ENCODE assay signal across 8 cellular contexts in the genomic region with DNA sequence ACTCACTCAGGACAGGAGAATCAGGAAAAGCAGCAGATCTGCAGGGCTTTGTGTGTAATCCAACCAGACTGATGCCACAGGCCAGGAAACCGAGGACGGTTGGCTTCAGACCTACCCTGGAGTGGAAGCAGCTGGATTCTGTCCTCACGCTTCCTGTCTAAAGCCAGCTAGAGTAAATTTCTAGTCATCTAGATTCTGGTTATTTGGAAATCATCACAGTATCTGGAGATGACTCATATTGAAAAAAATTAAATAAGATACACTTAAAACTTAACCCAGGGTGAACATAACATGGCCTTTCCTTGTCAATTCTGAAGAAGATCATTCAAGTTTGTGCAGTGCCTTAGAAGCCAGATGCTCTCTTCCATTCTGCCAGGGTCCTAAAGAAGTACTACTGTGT.
DNase-seq lines count a peak whose midpoint lies in the region; ATAC-seq, FAIRE-seq and TF ChIP-seq lines count a peak whose summit lies in the region.
"Not testable (repeated sequence)": the region's sequence is repeated elsewhere in the genome, so short reads cannot be mapped to it uniquely, and the experiment has no call there.

No MANE protein-coding gene starts in this region.

- H4K20me1 ChIP-seq in endothelial cell of umbilical vein (replicated peaks; ENCODE audit: control insufficient read depth, extremely low read depth, insufficient read depth, low read length): not testable (repeated sequence)

- not testable (repeated sequence) for H3K27me3 Mint-ChIP-seq in HFFc6 (ENCODE audit: insufficient read depth); T-helper 2 cell treated with Interferon-gamma antibody and Interleukin-4, amounts not matched to agents 5 μg/mL and 100 μg/mL, for 36 hours (ENCODE audit: low read depth); activated CD8-positive, alpha-beta memory T cell treated with anti-CD3 and anti-CD28 coated beads, Interleukin-2, amount 10 ng/mL, durations not matched to agents 7 days and 5 days

- TF ChIP-seq CTCF in AG04450 (IDR thresholded peaks at IDR 0.05; ENCODE audit: low read depth, low read length); HFFc6 (IDR thresholded peaks at IDR 0.05); endothelial cell of umbilical vein (IDR thresholded peaks at IDR 0.05; ENCODE audit: extremely low read depth in 1 of 2, insufficient read depth in 1 of 2, low read depth in 1 of 2, low read length in 2 of 2); left lung (IDR thresholded peaks at IDR 0.05): not testable (repeated sequence)

- H2AFZ ChIP-seq in endothelial cell of umbilical vein (ENCODE audit: low read depth, low read length): not testable (repeated sequence)

- FAIRE-seq in endothelial cell of umbilical vein (lab: Jason Lieb, UNC): peak; percentile 87

- not testable (repeated sequence) for H3K9me1 ChIP-seq in endothelial cell of umbilical vein (replicated peaks; ENCODE audit: control insufficient read depth, extremely low read depth, insufficient read depth, low read length)

- not testable (repeated sequence) for BruUV-seq in endothelial cell of umbilical vein (replicated peaks; lab: Mats Ljungman, UMichigan)

- CTCF ChIA-PET in AG04450 (lab: Charles Lee); activated CD8-positive, alpha-beta memory T cell treated with anti-CD3 and anti-CD28 coated beads, Interleukin-2, amount 10 ng/mL, durations not matched to agents 7 days and 5 days (lab: Charles Lee); endothelial cell of umbilical vein (lab: Charles Lee): not testable (repeated sequence)

- H3K27me3 ChIP-seq in AG04450 (ENCODE audit: control insufficient read depth, insufficient read depth, low read length); endothelial cell of umbilical vein (ENCODE audit: control insufficient read depth in 2 of 2, insufficient read depth in 2 of 2, low read length in 2 of 2); left lung: not testable (repeated sequence)

- peak overlapping the region; percentile 82 for H3K4me3 Mint-ChIP-seq in HFFc6
- peak overlapping the region; percentile 80 for H3K4me3 Mint-ChIP-seq in T-helper 2 cell treated with Interferon-gamma antibody and Interleukin-4, amounts not matched to agents 5 μg/mL and 100 μg/mL, for 36 hours
- peak overlapping the region; percentile 85 for H3K4me3 Mint-ChIP-seq in activated CD8-positive, alpha-beta memory T cell treated with anti-CD3 and anti-CD28 coated beads, Interleukin-2, amount 10 ng/mL, durations not matched to agents 7 days and 5 days

- H3K4me2 ChIP-seq in endothelial cell of umbilical vein (ENCODE audit: insufficient read depth, low read length): peak overlapping the region; percentile 36

- peak overlapping the region; percentile 36 for H3K4me3 ChIP-seq in AG04450 (ENCODE audit: low read depth, low read length)
- H3K4me3 ChIP-seq in endothelial cell of umbilical vein (replicated peaks in 1 of 3; ENCODE audit: insufficient read depth in 1 of 3, low read depth in 1 of 3, low read length in 3 of 3); left lung: not testable (repeated sequence)

- not testable (repeated sequence) for DNase-seq in AG04450 (ENCODE audit: low read depth, low spot score); HFFc6; T-helper 2 cell treated with Interferon-gamma antibody and Interleukin-4, amounts not matched to agents 5 μg/mL and 100 μg/mL, for 36 hours (ENCODE audit: low spot score); activated CD8-positive, alpha-beta memory T cell treated with anti-CD3 and anti-CD28 coated beads, Interleukin-2, amount 10 ng/mL, durations not matched to agents 7 days and 5 days; activated naive CD4-positive, alpha-beta T cell treated with anti-CD3 and anti-CD28 coated beads, Interleukin-2, amount 50 U/mL, for 72 hours (ENCODE audit: low spot score in 2 of 2); endothelial cell of umbilical vein (ENCODE audit: low read depth, low spot score); left lung; sciatic nerve (ENCODE audit: low spot score)

- peak overlapping the region; percentile 21 for H3K27ac ChIP-seq in AG04450 (ENCODE audit: low read depth, low read length)
- H3K27ac ChIP-seq in endothelial cell of umbilical vein (ENCODE audit: insufficient read depth, low read depth, low read length): peak overlapping the region; percentile 62
- not testable (repeated sequence) for H3K27ac ChIP-seq in left lung

- H3K27ac Mint-ChIP-seq in HFFc6: peak overlapping the region; percentile 81
- peak overlapping the region; percentile 77 for H3K27ac Mint-ChIP-seq in T-helper 2 cell treated with Interferon-gamma antibody and Interleukin-4, amounts not matched to agents 5 μg/mL and 100 μg/mL, for 36 hours
- peak overlapping the region; percentile 86 for H3K27ac Mint-ChIP-seq in activated CD8-positive, alpha-beta memory T cell treated with anti-CD3 and anti-CD28 coated beads, Interleukin-2, amount 10 ng/mL, durations not matched to agents 7 days and 5 days
- peak overlapping the region in 1 of 2 donors; percentile 72 for H3K27ac Mint-ChIP-seq in activated naive CD4-positive, alpha-beta T cell treated with anti-CD3 and anti-CD28 coated beads, Interleukin-2, amount 50 U/mL, for 72 hours

- H3K79me2 ChIP-seq in endothelial cell of umbilical vein (ENCODE audit: control insufficient read depth, insufficient read depth, low read length): peaks cover 49% of the 10 kb centered on the region

- H3K4me1 Mint-ChIP-seq in HFFc6 (ENCODE audit: low read depth): peaks cover 17% of the 10 kb centered on the region
- peaks cover 18% of the 10 kb centered on the region for H3K4me1 Mint-ChIP-seq in T-helper 2 cell treated with Interferon-gamma antibody and Interleukin-4, amounts not matched to agents 5 μg/mL and 100 μg/mL, for 36 hours (ENCODE audit: low read depth)
- peaks cover 22% of the 10 kb centered on the region for H3K4me1 Mint-ChIP-seq in activated CD8-positive, alpha-beta memory T cell treated with anti-CD3 and anti-CD28 coated beads, Interleukin-2, amount 10 ng/mL, durations not matched to agents 7 days and 5 days

- not testable (repeated sequence) for H3K36me3 ChIP-seq in endothelial cell of umbilical vein (ENCODE audit: control insufficient read depth in 2 of 2, extremely low read depth in 1 of 2, insufficient read depth in 2 of 2, low read length in 2 of 2); left lung

- H3K4me1 ChIP-seq in endothelial cell of umbilical vein (ENCODE audit: control insufficient read depth, extremely low read depth, insufficient read depth, low read length): peaks cover 17% of the 10 kb centered on the region
- H3K4me1 ChIP-seq in left lung: not testable (repeated sequence)

- intact Hi-C loops in endothelial cell of umbilical vein (cut with micrococcal nuclease); left lung (cut with DNase I); sciatic nerve (cut with DNase I): not testable (repeated sequence)

- not testable (repeated sequence) for TF ChIP-seq POLR2A in endothelial cell of umbilical vein (IDR thresholded peaks at IDR 0.05; ENCODE audit: low read depth, low read length)

- H3K9me3 ChIP-seq in AG04450 (ENCODE audit: control insufficient read depth, insufficient read depth, low read length); endothelial cell of umbilical vein (replicated peaks; ENCODE audit: control insufficient read depth, insufficient read depth, low read length); left lung: not testable (repeated sequence)

- POLR2A ChIA-PET in AG04450 (lab: Yijun Ruan, JAX); endothelial cell of umbilical vein (lab: Charles Lee): not testable (repeated sequence)

- dilution Hi-C loops in endothelial cell of umbilical vein (cut with MboI; ENCODE audit: extremely low pct_ligation_motif_present, low sequenced_read_pairs): not testable (repeated sequence)

- ATAC-seq in activated CD8-positive, alpha-beta memory T cell treated with anti-CD3 and anti-CD28 coated beads, Interleukin-2, amount 10 ng/mL, durations not matched to agents 7 days and 5 days: peak; percentile 27
- ATAC-seq in activated naive CD4-positive, alpha-beta T cell treated with anti-CD3 and anti-CD28 coated beads, Interleukin-2, amount 50 U/mL, for 72 hours: peak; percentile 45 to 58
- ATAC-seq in left lung (peak; percentile 9), sciatic nerve (peak; percentile 21)

- not testable (repeated sequence) for H3K9me3 Mint-ChIP-seq in HFFc6; T-helper 2 cell treated with Interferon-gamma antibody and Interleukin-4, amounts not matched to agents 5 μg/mL and 100 μg/mL, for 36 hours; activated CD8-positive, alpha-beta memory T cell treated with anti-CD3 and anti-CD28 coated beads, Interleukin-2, amount 10 ng/mL, durations not matched to agents 7 days and 5 days (ENCODE audit: low read depth); activated naive CD4-positive, alpha-beta T cell treated with anti-CD3 and anti-CD28 coated beads, Interleukin-2, amount 50 U/mL, for 72 hours

- H3K9ac ChIP-seq in endothelial cell of umbilical vein (replicated peaks; ENCODE audit: extremely low read depth, insufficient read depth, low read length): not testable (repeated sequence)

- not testable (repeated sequence) for H3K36me3 Mint-ChIP-seq in HFFc6 (ENCODE audit: low read depth); activated naive CD4-positive, alpha-beta T cell treated with anti-CD3 and anti-CD28 coated beads, Interleukin-2, amount 50 U/mL, for 72 hours
- peaks cover 15% of the 10 kb centered on the region for H3K36me3 Mint-ChIP-seq in T-helper 2 cell treated with Interferon-gamma antibody and Interleukin-4, amounts not matched to agents 5 μg/mL and 100 μg/mL, for 36 hours (ENCODE audit: low read depth)
- H3K36me3 Mint-ChIP-seq in activated CD8-positive, alpha-beta memory T cell treated with anti-CD3 and anti-CD28 coated beads, Interleukin-2, amount 10 ng/mL, durations not matched to agents 7 days and 5 days: peaks cover 14% of the 10 kb centered on the region
